Comparison of ENCODE assay signal across 17 cellular contexts in genomic region chr7:30937426-30937825, GRCh38. TPM values are rescaled to one million over a fixed set of nuclear protein-coding genes. Genes with fewer than 3 reads are reported as not detected.
DNase-seq lines count a peak whose midpoint lies in the region; ATAC-seq and TF ChIP-seq lines count a peak whose summit lies in the region.
"Had no signal": no experiment of that assay in that cellular context is flagged by ENCODE, and none has a peak within 500 bp of the region (broad histone marks: within the 10 kb centered on the region; RNA-seq: fewer than 3 reads in every experiment).

No MANE protein-coding gene starts in this region.

- peaks cover 19% of the 10 kb centered on the region for H3K36me3 Mint-ChIP-seq in Calu3 (ENCODE audit: insufficient read depth, unreplicated experiment)

- DNase-seq in Calu3 (peak; percentile 93), SW480 (ENCODE audit: low spot score) (peak; percentile 55), globus pallidus (ENCODE audit: low spot score) (no peak), kidney glomerular epithelial cell (lab: John Stamatoyannopoulos, UW) (no peak), WERI-Rb-1 (no peak)
- DNase-seq: Caco-2, NCI-H1092, NCI-H774 had no signal

- peaks cover 0 to 7% of the 10 kb centered on the region in 2 donors for H3K4me1 ChIP-seq in muscle layer of duodenum (ENCODE audit: control insufficient read depth in 1 of 2, insufficient read depth in 2 of 2, low read length in 2 of 2)

- TF ChIP-seq RAD21 in Ishikawa (IDR thresholded peaks at IDR 0.05; ENCODE audit: low read depth) = no peak

- H3K4me3 ChIP-seq in muscle layer of duodenum (ENCODE audit: low read depth in 1 of 2, low read length in 2 of 2) (no peak overlapping the region), WERI-Rb-1 (ENCODE audit: low read depth, low read length) (no peak overlapping the region)

- intact Hi-C loops in Calu3 (cut with micrococcal nuclease; ENCODE audit: unreplicated experiment) = loop anchor here (2.0 kb wide), 1 partner anchor 137 kb away; no protein-coding TSS in a partner anchor

- no peak for ATAC-seq in GM21717 (IDR thresholded peaks at IDR 0.05; ENCODE audit: unreplicated experiment)
- ATAC-seq: HepG2 had no signal

- no peak for TF ChIP-seq EP300 in Ishikawa (IDR thresholded peaks at IDR 0.05; ENCODE audit: borderline replicate concordance)

- CTCF ChIA-PET in Calu3 (lab: Charles Lee) = interaction anchor here (0.7 to 2.3 kb wide), 3 partner anchors 8 to 185 kb away, joined by 4 to 13 read pairs (median 11); no protein-coding TSS in a partner anchor

- peak overlapping the region; percentile 68 for H3K27ac Mint-ChIP-seq in Calu3 (ENCODE audit: unreplicated experiment)

- H3K27me3 Mint-ChIP-seq in Calu3 (ENCODE audit: unreplicated experiment) = no peaks in the 10 kb centered on the region

- peak overlapping the region; percentile 6 for H3K4me3 Mint-ChIP-seq in Calu3 (ENCODE audit: low read depth, unreplicated experiment)

- H3K27me3 ChIP-seq in muscle layer of duodenum (ENCODE audit: low read depth, low read length) = no peaks in the 10 kb centered on the region
- no peaks in the 10 kb centered on the region for H3K27me3 ChIP-seq in WERI-Rb-1 (ENCODE audit: insufficient read depth, low read depth, severe bottlenecking)

- BruUV-seq in Calu3 (replicated peaks; lab: Mats Ljungman, UMichigan) = no TSS peak

- H3K4me1 Mint-ChIP-seq in Calu3 (ENCODE audit: low read depth, unreplicated experiment) = peaks cover 73% of the 10 kb centered on the region

- no peaks in the 10 kb centered on the region for H3K9me3 Mint-ChIP-seq in Calu3 (ENCODE audit: low read depth, unreplicated experiment)

- H3K36me3 ChIP-seq in muscle layer of duodenum (ENCODE audit: control insufficient read depth in 1 of 2, insufficient read depth in 2 of 2, low read length in 2 of 2) (no peaks in the 10 kb centered on the region), WERI-Rb-1 (no peaks in the 10 kb centered on the region)

- no peak for TF ChIP-seq CTCF in Calu3 (IDR thresholded peaks at IDR 0.05; ENCODE audit: unreplicated experiment)
- no peak for TF ChIP-seq CTCF in WERI-Rb-1 (IDR thresholded peaks at IDR 0.05; ENCODE audit: low read depth, low read length)

- no peaks in the 10 kb centered on the region for H3K9me3 ChIP-seq in muscle layer of duodenum (ENCODE audit: control insufficient read depth in 1 of 2, low read length in 2 of 2)
- no peaks in the 10 kb centered on the region for H3K9me3 ChIP-seq in WERI-Rb-1 (ENCODE audit: severe bottlenecking)
- H3K9me3 ChIP-seq: Caco-2 had no signal

- peak overlapping the region; percentile 43 for H3K27ac ChIP-seq in muscle layer of duodenum (ENCODE audit: low read length)
- H3K27ac ChIP-seq in WERI-Rb-1 = no peak overlapping the region
- H3K27ac ChIP-seq: KMS-11 had no signal

TF ChIP-seq in Ishikawa, 13 proteins besides CTCF, POLR2A, EP300 and RAD21:
- TF ChIP-seq NFIC (IDR thresholded peaks at IDR 0.05) (0 out of 2 replicates have a peak, but pooled peaks have one; percentile 12), CEBPB (IDR thresholded peaks at IDR 0.05) (no peak)
TF ChIP-seq in Ishikawa: peak in this region for 1.

RNA-seq across cellular contexts. Expression of gene AQP1, which starts 25.8 kb away (rescaled TPM):
- 1.7 and 2.6 TPM in 2 replicates for total RNA-seq in Calu3 (2022)
- total RNA-seq: HepG2, MCF 10A had no signal

RNA-seq across cellular contexts. Expression of gene GHRHR, which starts 26.3 kb away (rescaled TPM):
- total RNA-seq in Calu3 (2022) = not detected in 2 replicates
- total RNA-seq: Caco-2, H4, HepG2, MCF 10A, NCI-H460, RPMI7951 had no signal

Comparison
In these comparisons a context has a peak if more than half of its experiments do, and no peak if none do; other contexts are left out.
1. DNase-seq: peak in Calu3 (single experiment) and SW480 (single experiment); none in globus pallidus (single experiment), kidney glomerular epithelial cell (single experiment) and WERI-Rb-1 (single experiment).